ENCODE assay signal across 1 cellular context in the genomic region with DNA sequence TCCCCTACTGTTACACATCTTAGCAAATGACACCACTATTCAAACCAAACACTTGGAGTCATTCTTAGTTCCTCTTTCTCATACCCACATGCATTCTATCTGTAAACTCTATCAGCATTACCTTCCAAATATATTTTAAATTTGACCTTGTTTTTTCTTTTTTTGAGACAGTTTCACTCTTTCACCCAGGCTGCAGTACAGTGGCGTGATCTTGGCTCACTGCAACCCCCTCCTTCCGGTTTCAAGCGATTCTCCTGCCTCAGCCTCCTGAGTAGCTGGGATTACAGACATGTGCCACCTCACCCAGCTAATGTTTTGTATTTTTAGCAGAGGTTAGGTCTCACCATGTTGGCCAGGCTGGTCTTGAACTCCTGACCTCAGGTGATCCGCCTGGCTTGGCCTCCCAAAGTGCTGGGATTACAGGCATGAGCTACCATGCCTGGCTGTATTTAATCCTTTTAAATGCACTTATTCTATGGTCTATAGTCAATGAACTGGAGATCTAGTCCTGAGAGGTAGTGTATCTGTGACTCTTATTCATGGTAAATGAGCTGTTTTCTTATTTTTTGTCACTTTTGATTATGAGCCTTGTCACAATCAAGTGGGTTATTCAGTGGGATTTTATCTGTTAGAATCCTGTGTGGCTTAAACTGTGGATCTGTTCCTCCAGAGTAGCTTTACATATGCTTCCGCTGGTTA.
TF ChIP-seq lines count a peak whose summit lies in the region.

No MANE protein-coding gene starts in this region.

TF ChIP-seq in GM12878, 131 proteins besides CTCF, POLR2A, EP300 and RAD21 (continued from another document):
- TF ChIP-seq, protein P1, sequence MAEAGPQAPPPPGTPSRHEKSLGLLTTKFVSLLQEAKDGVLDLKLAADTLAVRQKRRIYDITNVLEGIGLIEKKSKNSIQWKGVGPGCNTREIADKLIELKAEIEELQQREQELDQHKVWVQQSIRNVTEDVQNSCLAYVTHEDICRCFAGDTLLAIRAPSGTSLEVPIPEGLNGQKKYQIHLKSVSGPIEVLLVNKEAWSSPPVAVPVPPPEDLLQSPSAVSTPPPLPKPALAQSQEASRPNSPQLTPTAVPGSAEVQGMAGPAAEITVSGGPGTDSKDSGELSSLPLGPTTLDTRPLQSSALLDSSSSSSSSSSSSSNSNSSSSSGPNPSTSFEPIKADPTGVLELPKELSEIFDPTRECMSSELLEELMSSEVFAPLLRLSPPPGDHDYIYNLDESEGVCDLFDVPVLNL (IDR thresholded peaks at IDR 0.05; ENCODE audit: low read depth, low read length), result no peak
- TF ChIP-seq CBFB (IDR thresholded peaks at IDR 0.05; ENCODE audit: low read depth) (no peak), TCF3 (IDR thresholded peaks at IDR 0.05; ENCODE audit: borderline replicate concordance, insufficient read depth, low read depth, low read length) (0 out of 2 replicates have a peak, but pooled peaks have one; percentile 34), CBX5 (IDR thresholded peaks at IDR 0.05; ENCODE audit: low read depth) (no peak), MEF2A (IDR thresholded peaks at IDR 0.05; ENCODE audit: insufficient read depth, low read depth, low read length) (peak; percentile 77; the same call in 1 of the 2 replicates), HDGF (IDR thresholded peaks at IDR 0.05) (peak; percentile 80), PAX5 (IDR thresholded peaks at IDR 0.05; ENCODE audit: borderline replicate concordance, low read depth, low read length) (no peak), GABPA (IDR thresholded peaks at IDR 0.05; ENCODE audit: low read depth) (no peak), RELA (IDR thresholded peaks at IDR 0.05; ENCODE audit: borderline replicate concordance, partially characterized antibody) (no peak), EED (IDR thresholded peaks at IDR 0.05; ENCODE audit: low read depth) (peak; percentile 83), PAX8 (IDR thresholded peaks at IDR 0.05) (no peak), PML (IDR thresholded peaks at IDR 0.05; ENCODE audit: low read length) (peak; percentile 33; the same call in 1 of the 2 replicates), POLR2AphosphoS2 (IDR thresholded peaks at IDR 0.05; ENCODE audit: low read depth, low read length) (no peak), RUNX3 (IDR thresholded peaks at IDR 0.05; ENCODE audit: low read length) (peak; percentile 62), ZZZ3 (IDR thresholded peaks at IDR 0.05; ENCODE audit: control insufficient read depth, insufficient read length, low read depth) (no peak), TAF1 (IDR thresholded peaks at IDR 0.05; ENCODE audit: borderline replicate concordance, low read depth, low read length) (no peak), RAD51 (IDR thresholded peaks at IDR 0.05) (no peak), MTA3 (IDR thresholded peaks at IDR 0.05; ENCODE audit: borderline replicate concordance, low read length) (peak; percentile 34; the same call in 1 of the 2 replicates), ESRRA (IDR thresholded peaks at IDR 0.05; ENCODE audit: low read length) (no peak), NR2C2 (IDR thresholded peaks at IDR 0.05; ENCODE audit: borderline replicate concordance, control insufficient read depth, insufficient read length, low read depth) (no peak), NFIC (IDR thresholded peaks at IDR 0.05; ENCODE audit: low read depth, low read length) (peak; percentile 85), ETV6 (conservative IDR thresholded peaks at IDR 0.05 in 1 of 2, IDR thresholded peaks at IDR 0.05 in 1 of 2; ENCODE audit: borderline replicate concordance in 1 of 2, low read depth in 1 of 2) (peak in 1 of 2 experiments; percentile 60; a peak in 1 of 4 replicates), JUND (IDR thresholded peaks at IDR 0.05; ENCODE audit: low read depth, low read length) (0 out of 2 replicates have a peak, but pooled peaks have one; percentile 7), RFX5 (IDR thresholded peaks at IDR 0.05; ENCODE audit: low read depth, low read length) (no peak), CBX3 (IDR thresholded peaks at IDR 0.05; ENCODE audit: borderline replicate concordance, low read depth) (no peak), ZNF384 (IDR thresholded peaks at IDR 0.05; ENCODE audit: borderline replicate concordance, low read depth, low read length) (0 out of 2 replicates have a peak, but pooled peaks have one; percentile 25), IKZF2 (IDR thresholded peaks at IDR 0.05) (peak; percentile 97), BCL11A (IDR thresholded peaks at IDR 0.05; ENCODE audit: low read depth, low read length) (no peak), JUNB (IDR thresholded peaks at IDR 0.05) (peak; percentile 34; the same call in 1 of the 2 replicates), RB1 (IDR thresholded peaks at IDR 0.05; ENCODE audit: borderline replicate concordance) (no peak)
- TF ChIP-seq, protein P2, sequence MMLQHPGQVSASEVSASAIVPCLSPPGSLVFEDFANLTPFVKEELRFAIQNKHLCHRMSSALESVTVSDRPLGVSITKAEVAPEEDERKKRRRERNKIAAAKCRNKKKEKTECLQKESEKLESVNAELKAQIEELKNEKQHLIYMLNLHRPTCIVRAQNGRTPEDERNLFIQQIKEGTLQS (IDR thresholded peaks at IDR 0.05; ENCODE audit: borderline replicate concordance, extremely low read depth, low read depth, low read length), result no peak
- TF ChIP-seq, protein P3, sequence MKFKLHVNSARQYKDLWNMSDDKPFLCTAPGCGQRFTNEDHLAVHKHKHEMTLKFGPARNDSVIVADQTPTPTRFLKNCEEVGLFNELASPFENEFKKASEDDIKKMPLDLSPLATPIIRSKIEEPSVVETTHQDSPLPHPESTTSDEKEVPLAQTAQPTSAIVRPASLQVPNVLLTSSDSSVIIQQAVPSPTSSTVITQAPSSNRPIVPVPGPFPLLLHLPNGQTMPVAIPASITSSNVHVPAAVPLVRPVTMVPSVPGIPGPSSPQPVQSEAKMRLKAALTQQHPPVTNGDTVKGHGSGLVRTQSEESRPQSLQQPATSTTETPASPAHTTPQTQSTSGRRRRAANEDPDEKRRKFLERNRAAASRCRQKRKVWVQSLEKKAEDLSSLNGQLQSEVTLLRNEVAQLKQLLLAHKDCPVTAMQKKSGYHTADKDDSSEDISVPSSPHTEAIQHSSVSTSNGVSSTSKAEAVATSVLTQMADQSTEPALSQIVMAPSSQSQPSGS (IDR thresholded peaks at IDR 0.05; ENCODE audit: low read length), result peak; percentile 70
- TF ChIP-seq, protein P4, sequence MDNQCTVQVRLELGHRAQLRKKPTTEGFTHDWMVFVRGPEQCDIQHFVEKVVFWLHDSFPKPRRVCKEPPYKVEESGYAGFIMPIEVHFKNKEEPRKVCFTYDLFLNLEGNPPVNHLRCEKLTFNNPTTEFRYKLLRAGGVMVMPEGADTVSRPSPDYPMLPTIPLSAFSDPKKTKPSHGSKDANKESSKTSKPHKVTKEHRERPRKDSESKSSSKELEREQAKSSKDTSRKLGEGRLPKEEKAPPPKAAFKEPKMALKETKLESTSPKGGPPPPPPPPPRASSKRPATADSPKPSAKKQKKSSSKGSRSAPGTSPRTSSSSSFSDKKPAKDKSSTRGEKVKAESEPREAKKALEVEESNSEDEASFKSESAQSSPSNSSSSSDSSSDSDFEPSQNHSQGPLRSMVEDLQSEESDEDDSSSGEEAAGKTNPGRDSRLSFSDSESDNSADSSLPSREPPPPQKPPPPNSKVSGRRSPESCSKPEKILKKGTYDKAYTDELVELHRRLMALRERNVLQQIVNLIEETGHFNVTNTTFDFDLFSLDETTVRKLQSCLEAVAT (IDR thresholded peaks at IDR 0.05), result peak; percentile 69
TF ChIP-seq in GM12878: peak in this region for 40.
